9 cellular contexts compared by ENCODE assay signal in genomic region chr15:85710340-85710842, GRCh38.
DNase-seq lines count a peak whose midpoint lies in the region; ATAC-seq, FAIRE-seq and TF ChIP-seq lines count a peak whose summit lies in the region.
"Had no signal": no experiment of that assay in that cellular context is flagged by ENCODE, and none has a peak within 500 bp of the region (broad histone marks: within the 10 kb centered on the region; RNA-seq: fewer than 3 reads in every experiment).

No MANE protein-coding gene starts in this region.

- peaks cover 0 to 91% (median 51%) of the 10 kb centered on the region in 6 donors for H3K36me3 ChIP-seq in spleen

- peak; percentile 61 for DNase-seq in activated CD8-positive, alpha-beta memory T cell treated with anti-CD3 and anti-CD28 coated beads, Interleukin-2, amount 50 U/mL, for 48 hours
- DNase-seq in activated CD8-positive, alpha-beta memory T cell treated with anti-CD3 and anti-CD28 coated beads, Interleukin-2, amount 50 U/mL, for 4 hours: no peak
- DNase-seq in spleen: no peak
- DNase-seq in urothelium cell line (ENCODE audit: low spot score): no peak
- no peak for DNase-seq in RCC 7860 (ENCODE audit: low spot score)
- DNase-seq in NCI-H774 (lab: John Stamatoyannopoulos, UW): no peak

- no peaks in the 10 kb centered on the region for H3K27me3 ChIP-seq in spleen (replicated peaks in 1 of 7)

- 78 to 88% (median 80%) methylated on average over 7 of the region's 7 CpGs for WGBS in spleen, 5 donors

- no peak overlapping the region for H3K4me3 ChIP-seq in spleen

- intact Hi-C loops in spleen (cut with DNase I; ENCODE audit: low total_unique reads): no loop called here

- ATAC-seq in GM21515 (IDR thresholded peaks at IDR 0.05; ENCODE audit: unreplicated experiment) (peak; percentile 33), HG03457 (IDR thresholded peaks at IDR 0.05; ENCODE audit: unreplicated experiment) (peak; percentile 44)
- ATAC-seq: Panc1 had no signal

- no peaks in the 10 kb centered on the region for H3K9me3 ChIP-seq in spleen

- peak overlapping the region in 5 of 8 donors; percentile 1 to 90 (median 66) for H3K27ac ChIP-seq in spleen

- FAIRE-seq in urothelium cell line (lab: Jason Lieb, UNC): no peak
- FAIRE-seq in RCC 7860 (lab: Jason Lieb, UNC): no peak

- H3K4me1 ChIP-seq in spleen: peaks cover 18 to 82% (median 50%) of the 10 kb centered on the region in 6 donors

- no peak for TF ChIP-seq CTCF in spleen (IDR thresholded peaks at IDR 0.05 in 8 of 11, conservative IDR thresholded peaks at IDR 0.05 in 3 of 11)

- TF ChIP-seq POLR2A in spleen (IDR thresholded peaks at IDR 0.05): no peak
